ENCODE assay signal across 25 cellular contexts in genomic region chr12:89069431-89069830, GRCh38.
"Had no signal": no experiment of that assay in that cellular context is flagged by ENCODE, and none has a peak within 500 bp of the region (broad histone marks: within the 10 kb centered on the region; RNA-seq: fewer than 3 reads in every experiment).

No MANE protein-coding gene starts in this region.

- H3K9me3 Mint-ChIP-seq: activated CD8-positive, alpha-beta T cell treated with anti-CD3 and anti-CD28 coated beads for 36 hours; nephron had no signal

- DNase-seq: activated CD4-positive, alpha-beta T cell treated with anti-CD3 and anti-CD28 coated beads, Interleukin-2, amount 10 ng/mL, durations not matched to agents 24 days and 14 days; activated CD4-positive, CD25-positive, alpha-beta regulatory T cell; activated CD8-positive, alpha-beta memory T cell treated with anti-CD3 and anti-CD28 coated beads, Interleukin-2, amount 10 ng/mL, durations not matched to agents 7 days and 5 days; activated CD8-positive, alpha-beta T cell treated with anti-CD3 and anti-CD28 coated beads for 36 hours; activated naive CD4-positive, alpha-beta T cell treated with Interleukin-2 at 50 U/mL for 16 hours; activated naive CD8-positive, alpha-beta T cell treated with anti-CD3 and anti-CD28 coated beads, Interleukin-2, amount 10 ng/mL, durations not matched to agents 7 days and 5 days; central memory CD4-positive, alpha-beta T cell; effector memory CD4-positive, alpha-beta T cell; head of caudate nucleus; hypothalamus; left colon; right lobe of liver; stimulated activated CD4-positive, alpha-beta T cell treated with anti-CD3 and anti-CD28 coated beads, Interleukin-2, amount 100 ng/mL, for 48 hours; stimulated activated CD8-positive, alpha-beta memory T cell treated with anti-CD3 and anti-CD28 coated beads, Interleukin-4, amount 100 ng/mL, for 48 hours; stimulated activated naive CD4-positive, alpha-beta T cell; T-helper 1 cell; testis had no signal

- ATAC-seq: activated CD8-positive, alpha-beta memory T cell treated with anti-CD3 and anti-CD28 coated beads, Interleukin-2, amount 10 ng/mL, durations not matched to agents 7 days and 5 days; activated CD8-positive, alpha-beta T cell treated with anti-CD3 and anti-CD28 coated beads for 36 hours; esophagus mucosa; gastroesophageal sphincter; left colon; right lobe of liver had no signal

- FAIRE-seq: colon, endothelial cell of umbilical vein, keratinocyte had no signal

- H3K9me3 ChIP-seq: gastroesophageal sphincter, right lobe of liver, testis, vagina had no signal

- H3K27ac ChIP-seq: gastroesophageal sphincter, right lobe of liver, testis, vagina had no signal

- H3K4me1 ChIP-seq: gastroesophageal sphincter, testis, vagina had no signal

- H3K27ac Mint-ChIP-seq: activated CD4-positive, alpha-beta T cell treated with anti-CD3 and anti-CD28 coated beads, Interleukin-2, amount 10 ng/mL, durations not matched to agents 24 days and 14 days; activated CD8-positive, alpha-beta memory T cell treated with anti-CD3 and anti-CD28 coated beads, Interleukin-2, amount 10 ng/mL, durations not matched to agents 7 days and 5 days; activated CD8-positive, alpha-beta T cell treated with anti-CD3 and anti-CD28 coated beads for 36 hours; activated naive CD8-positive, alpha-beta T cell treated with anti-CD3 and anti-CD28 coated beads, Interleukin-2, amount 10 ng/mL, durations not matched to agents 7 days and 5 days; memory B cell; nephron had no signal

- H3K36me3 ChIP-seq: gastroesophageal sphincter, right lobe of liver, vagina had no signal

- H3K27me3 Mint-ChIP-seq: activated CD4-positive, alpha-beta T cell treated with anti-CD3 and anti-CD28 coated beads, Interleukin-2, amount 10 ng/mL, durations not matched to agents 24 days and 14 days; activated CD8-positive, alpha-beta memory T cell treated with anti-CD3 and anti-CD28 coated beads, Interleukin-2, amount 10 ng/mL, durations not matched to agents 7 days and 5 days had no signal

- H3K36me3 Mint-ChIP-seq: memory B cell had no signal

- H3K4me3 Mint-ChIP-seq: activated CD4-positive, alpha-beta T cell treated with anti-CD3 and anti-CD28 coated beads, Interleukin-2, amount 10 ng/mL, durations not matched to agents 24 days and 14 days; activated CD8-positive, alpha-beta memory T cell treated with anti-CD3 and anti-CD28 coated beads, Interleukin-2, amount 10 ng/mL, durations not matched to agents 7 days and 5 days; activated CD8-positive, alpha-beta T cell treated with anti-CD3 and anti-CD28 coated beads for 36 hours; activated naive CD8-positive, alpha-beta T cell treated with anti-CD3 and anti-CD28 coated beads, Interleukin-2, amount 10 ng/mL, durations not matched to agents 7 days and 5 days; memory B cell; nephron had no signal

- H3K4me3 ChIP-seq: gastroesophageal sphincter, right lobe of liver, testis, vagina had no signal

- H3K27me3 ChIP-seq: gastroesophageal sphincter, right lobe of liver, testis, vagina had no signal

- H3K4me1 Mint-ChIP-seq: memory B cell, nephron had no signal
